Comparison of ENCODE assay signal across 12 cellular contexts in the genomic region with DNA sequence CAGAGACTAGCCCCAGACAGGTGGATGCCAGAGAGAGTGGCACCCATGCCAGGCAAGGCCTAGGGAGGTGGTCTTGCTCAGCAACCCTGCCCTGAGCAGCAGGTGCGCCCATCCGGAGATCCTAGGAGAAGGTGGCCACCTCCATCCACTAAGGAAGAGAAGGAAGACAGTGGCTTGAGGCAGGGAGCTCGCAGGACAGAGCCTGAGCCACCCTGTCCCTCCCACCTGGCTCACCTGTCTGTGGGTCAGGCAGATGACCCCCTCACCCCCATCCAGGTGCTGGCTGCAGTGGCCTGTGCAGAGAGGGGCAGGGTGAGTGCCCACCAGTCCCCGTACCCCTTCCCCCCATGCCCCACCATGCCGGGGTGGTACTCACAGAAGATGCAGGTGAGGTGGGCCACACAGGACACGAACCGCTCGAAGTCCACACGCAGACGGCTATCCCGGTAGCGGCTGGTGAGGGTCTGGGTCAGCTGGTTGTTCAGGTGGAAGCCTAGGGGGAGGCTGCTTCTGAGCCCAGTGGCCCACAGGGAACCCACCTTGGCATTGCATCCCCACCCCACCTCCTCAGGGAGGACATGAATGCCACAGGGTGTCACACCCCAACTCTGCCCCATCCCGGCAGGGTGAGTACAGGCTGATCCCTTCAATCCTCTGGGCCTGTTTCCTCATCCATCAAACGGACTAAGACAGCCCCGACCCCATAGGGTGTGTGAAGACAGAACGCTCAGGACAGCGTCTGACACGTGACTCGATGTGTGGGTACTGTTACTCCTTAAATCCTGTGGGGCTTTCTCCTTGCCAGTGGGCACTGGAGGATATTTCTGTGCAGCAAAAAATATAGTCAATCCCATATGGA. TPM values are rescaled to one million over a fixed set of nuclear protein-coding genes. Genes with fewer than 3 reads are reported as not detected.
DNase-seq lines count a peak whose midpoint lies in the region; FAIRE-seq and TF ChIP-seq lines count a peak whose summit lies in the region.
"Had no signal": no experiment of that assay in that cellular context is flagged by ENCODE, and none has a peak within 500 bp of the region (broad histone marks: within the 10 kb centered on the region; RNA-seq: fewer than 3 reads in every experiment).

No MANE protein-coding gene starts in this region.

- H3K27me3 Mint-ChIP-seq in activated T-helper 2 cell treated with anti-CD3 and anti-CD28 coated beads, Interferon-gamma antibody, Interleukin-2, Interleukin-4, amounts not matched to agents 10 μg/mL and 5 μg/mL and 100 μg/mL, durations not matched to agents 14 hours and 24 hours and 36 hours (ENCODE audit: low read depth): no peaks in the 10 kb centered on the region

- POLR2A ChIA-PET in HEK293 (lab: Yijun Ruan, JAX): interaction anchor here (0.9 to 1.4 kb wide), 2 partner anchors 83 kb away, joined by 3 to 4 read pairs; partner anchors contain the start of gene ACTN4

- no peak overlapping the region for H3K9ac ChIP-seq in liver (ENCODE audit: low read depth in 1 of 2, low read length in 2 of 2)

- H3K27ac Mint-ChIP-seq in activated T-helper 2 cell treated with anti-CD3 and anti-CD28 coated beads, Interferon-gamma antibody, Interleukin-2, Interleukin-4, amounts not matched to agents 10 μg/mL and 5 μg/mL and 100 μg/mL, durations not matched to agents 14 hours and 24 hours and 36 hours: peak overlapping the region; percentile 16

- H3K4me3 ChIP-seq in HEK293 (ENCODE audit: low read depth, low read length): no peak overlapping the region
- H3K4me3 ChIP-seq in liver (ENCODE audit: low read depth in 1 of 3, low read length in 3 of 3): no peak overlapping the region
- no peak overlapping the region for H3K4me3 ChIP-seq in small intestine (ENCODE audit: low read depth in 1 of 2, low read length in 2 of 2)

- H3K9me3 ChIP-seq in HEK293 (ENCODE audit: control insufficient read depth, insufficient read depth, low read depth, low read length) (no peaks in the 10 kb centered on the region), liver (ENCODE audit: control insufficient read depth in 4 of 4, low read length in 3 of 4) (no peaks in the 10 kb centered on the region), small intestine (ENCODE audit: control insufficient read depth, low read depth) (no peaks in the 10 kb centered on the region)

- CTCF ChIA-PET in HEK293 (lab: Yijun Ruan, JAX): interaction anchor here (0.6 to 2.2 kb wide), 7 partner anchors 11 to 480 kb away, joined by 3 to 9 read pairs (median 3); partner anchors contain the start of genes ACTN4, MRPS12 and SARS2

- H3K27ac ChIP-seq in HEK293 (ENCODE audit: extremely low read depth, low read depth, low read length) (peak overlapping the region; percentile 49; the same call in 1 of the 2 replicates), liver (ENCODE audit: low read depth in 1 of 2, low read length in 2 of 2) (peak overlapping the region; percentile 16 to 52), small intestine (ENCODE audit: low read depth in 1 of 2, low read length in 1 of 2) (peak overlapping the region; percentile 61 to 93)

- no peak for TF ChIP-seq RAD21 in liver (IDR thresholded peaks at IDR 0.05)

- TF ChIP-seq CTCF in HEK293 (tag by site-specific recombination; IDR thresholded peaks at IDR 0.05) (no peak), liver (IDR thresholded peaks at IDR 0.05; ENCODE audit: low read depth, low read length, missing input control) (no peak)

- WGBS in liver: 91% methylated on average over 19 of the region's 19 CpGs
- 63 to 84% (median 71%) methylated on average over 19 of the region's 19 CpGs for WGBS in small intestine, 3 donors

- no peak for DNase-seq in activated T-helper 2 cell treated with anti-CD3 and anti-CD28 coated beads, Interferon-gamma antibody, Interleukin-2, Interleukin-4, amounts not matched to agents 10 μg/mL and 5 μg/mL and 100 μg/mL, durations not matched to agents 14 hours and 24 hours and 36 hours (ENCODE audit: low spot score)
- DNase-seq in small intestine (peak; percentile 45), GF-D8 (lab: John Stamatoyannopoulos, UW) (no peak), foreskin melanocyte (no peak), NCI-H748 (lab: John Stamatoyannopoulos, UW; ENCODE audit: unreplicated experiment) (no peak), germinal center (ENCODE audit: low spot score) (no peak)
- DNase-seq: activated gamma-delta T cell treated with Interleukin-2 at 50 U/mL for 16 hours, NCI-H1436 treated with DMSO at 0.1 percent for 48 hours, nucleus accumbens had no signal

- H3K4me3 Mint-ChIP-seq in activated T-helper 2 cell treated with anti-CD3 and anti-CD28 coated beads, Interferon-gamma antibody, Interleukin-2, Interleukin-4, amounts not matched to agents 10 μg/mL and 5 μg/mL and 100 μg/mL, durations not matched to agents 14 hours and 24 hours and 36 hours (ENCODE audit: low read depth): no peak overlapping the region

- H3K4me1 Mint-ChIP-seq in activated T-helper 2 cell treated with anti-CD3 and anti-CD28 coated beads, Interferon-gamma antibody, Interleukin-2, Interleukin-4, amounts not matched to agents 10 μg/mL and 5 μg/mL and 100 μg/mL, durations not matched to agents 14 hours and 24 hours and 36 hours (ENCODE audit: low read depth): peaks cover 26% of the 10 kb centered on the region

- H3K36me3 ChIP-seq in HEK293 (ENCODE audit: control insufficient read depth in 2 of 2, insufficient read depth in 1 of 2, low read length in 2 of 2) (peaks cover 48 to 50% of the 10 kb centered on the region in 2 experiments), liver (ENCODE audit: control insufficient read depth in 4 of 4, insufficient read depth in 3 of 4, low read depth in 1 of 4, low read length in 3 of 4) (peaks cover 0 to 20% (median 10%) of the 10 kb centered on the region in 4 donors), small intestine (ENCODE audit: control insufficient read depth in 2 of 2, insufficient read depth in 2 of 2, low read length in 2 of 2) (peaks cover 14 to 27% of the 10 kb centered on the region in 2 donors)

- H3K4me1 ChIP-seq in HEK293 (ENCODE audit: control insufficient read depth, insufficient read depth, low read length) (peaks cover 2% of the 10 kb centered on the region), liver (ENCODE audit: control insufficient read depth in 4 of 4, insufficient read depth in 4 of 4, low read length in 3 of 4) (peaks cover 0 to 41% (median 19%) of the 10 kb centered on the region in 4 donors), small intestine (ENCODE audit: control insufficient read depth in 2 of 2, insufficient read depth in 1 of 2, low read depth in 1 of 2, low read length in 1 of 2) (peaks cover 0 to 2% of the 10 kb centered on the region in 2 donors)

- no peaks in the 10 kb centered on the region for H3K9me3 Mint-ChIP-seq in activated T-helper 2 cell treated with anti-CD3 and anti-CD28 coated beads, Interferon-gamma antibody, Interleukin-2, Interleukin-4, amounts not matched to agents 10 μg/mL and 5 μg/mL and 100 μg/mL, durations not matched to agents 14 hours and 24 hours and 36 hours

- H3K27me3 ChIP-seq in liver (ENCODE audit: control insufficient read depth in 4 of 4, insufficient read depth in 4 of 4, low read length in 3 of 4) (no peaks in the 10 kb centered on the region), small intestine (ENCODE audit: control insufficient read depth in 2 of 2, insufficient read depth in 2 of 2, low read length in 2 of 2) (no peaks in the 10 kb centered on the region)

- peaks cover 50% of the 10 kb centered on the region for H3K36me3 Mint-ChIP-seq in activated T-helper 2 cell treated with anti-CD3 and anti-CD28 coated beads, Interferon-gamma antibody, Interleukin-2, Interleukin-4, amounts not matched to agents 10 μg/mL and 5 μg/mL and 100 μg/mL, durations not matched to agents 14 hours and 24 hours and 36 hours (ENCODE audit: low read depth)

- intact Hi-C loops in activated T-helper 2 cell treated with anti-CD3 and anti-CD28 coated beads, Interferon-gamma antibody, Interleukin-2, Interleukin-4, amounts not matched to agents 10 μg/mL and 5 μg/mL and 100 μg/mL, durations not matched to agents 14 hours and 24 hours and 36 hours (cut with micrococcal nuclease): loop anchor here (5.0 kb wide), 1 partner anchor 201 kb away; the partner anchor contains the start of genes MRPS12 and SARS2

- FAIRE-seq in small intestine (lab: Jason Lieb, UNC): no peak

TF ChIP-seq in HEK293, 187 proteins besides CTCF, POLR2A, EP300 and RAD21 (continues in another document):
- TF ChIP-seq RBAK (tag by site-specific recombination; IDR thresholded peaks at IDR 0.05) (no peak), ZSCAN16 (tag by site-specific recombination; IDR thresholded peaks at IDR 0.05) (no peak), ZNF510 (tag by site-specific recombination; IDR thresholded peaks at IDR 0.05; ENCODE audit: insufficient replicate concordance) (no peak), TRIM28 (IDR thresholded peaks at IDR 0.05; ENCODE audit: borderline replicate concordance, low read length) (no peak), ZNF416 (tag by site-specific recombination; IDR thresholded peaks at IDR 0.05) (no peak), GLIS2 (tag by site-specific recombination; IDR thresholded peaks at IDR 0.05) (no peak)

TF ChIP-seq in liver, 16 proteins besides CTCF, POLR2A, EP300 and RAD21 (continues in another document):
- no peak for TF ChIP-seq JUND (IDR thresholded peaks at IDR 0.05)
- TF ChIP-seq, protein P1, sequence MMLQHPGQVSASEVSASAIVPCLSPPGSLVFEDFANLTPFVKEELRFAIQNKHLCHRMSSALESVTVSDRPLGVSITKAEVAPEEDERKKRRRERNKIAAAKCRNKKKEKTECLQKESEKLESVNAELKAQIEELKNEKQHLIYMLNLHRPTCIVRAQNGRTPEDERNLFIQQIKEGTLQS (IDR thresholded peaks at IDR 0.05): no peak
- no peak for TF ChIP-seq FOXA2 (IDR thresholded peaks at IDR 0.05)
- no peak for TF ChIP-seq FOXA1 (IDR thresholded peaks at IDR 0.05)
- TF ChIP-seq EGR1 (IDR thresholded peaks at IDR 0.05; ENCODE audit: low read depth in 2 of 2): no peak

RNA-seq across cellular contexts. Expression of gene CAPN12, which starts 13.3 kb away (rescaled TPM):
- 2.9 and 3.6 TPM in 2 replicates for total RNA-seq in activated T-helper 2 cell treated with anti-CD3 and anti-CD28 coated beads, Interferon-gamma antibody, Interleukin-2, Interleukin-4, amounts not matched to agents 10 μg/mL and 5 μg/mL and 100 μg/mL, durations not matched to agents 14 hours and 24 hours and 36 hours
- total RNA-seq in liver: 10 to 100 TPM in 1 of 2 donors, 1 to 10 TPM in 1; 5.3 to 28.7 TPM
- polyA plus RNA-seq in liver (10 to 100 TPM in 1 of 2 donors, 1 to 10 TPM in 1; 3.8 to 12.3 TPM), small intestine (10 to 100 TPM in 1 of 3 donors, 1 to 10 TPM in 2; 2.4 to 26.1 (median 2.7) TPM)

RNA-seq across cellular contexts. Expression of gene LGALS7, which starts 42.4 kb away (rescaled TPM):
- total RNA-seq in activated T-helper 2 cell treated with anti-CD3 and anti-CD28 coated beads, Interferon-gamma antibody, Interleukin-2, Interleukin-4, amounts not matched to agents 10 μg/mL and 5 μg/mL and 100 μg/mL, durations not matched to agents 14 hours and 24 hours and 36 hours: not detected in 2 replicates
- total RNA-seq in liver: not detected
- polyA plus RNA-seq in liver (not detected), small intestine (1 to 10 TPM in 1 of 3 donors, not detected in 2; 1.1 TPM)

RNA-seq across cellular contexts. Expression of gene LGALS7B, which starts 58.0 kb away (rescaled TPM):
- not detected in 2 replicates for total RNA-seq in activated T-helper 2 cell treated with anti-CD3 and anti-CD28 coated beads, Interferon-gamma antibody, Interleukin-2, Interleukin-4, amounts not matched to agents 10 μg/mL and 5 μg/mL and 100 μg/mL, durations not matched to agents 14 hours and 24 hours and 36 hours
- not detected for total RNA-seq in liver
- polyA plus RNA-seq in liver (under 1 TPM in 1 of 2 donors, not detected in 1; 0.36 TPM), small intestine (1 to 10 TPM in 2 of 3 donors, not detected in 1; 2.0 to 5.4 TPM)
- total RNA-seq: HT-29 had no signal
